ENCODE assay signal across 12 cellular contexts in the genomic region with DNA sequence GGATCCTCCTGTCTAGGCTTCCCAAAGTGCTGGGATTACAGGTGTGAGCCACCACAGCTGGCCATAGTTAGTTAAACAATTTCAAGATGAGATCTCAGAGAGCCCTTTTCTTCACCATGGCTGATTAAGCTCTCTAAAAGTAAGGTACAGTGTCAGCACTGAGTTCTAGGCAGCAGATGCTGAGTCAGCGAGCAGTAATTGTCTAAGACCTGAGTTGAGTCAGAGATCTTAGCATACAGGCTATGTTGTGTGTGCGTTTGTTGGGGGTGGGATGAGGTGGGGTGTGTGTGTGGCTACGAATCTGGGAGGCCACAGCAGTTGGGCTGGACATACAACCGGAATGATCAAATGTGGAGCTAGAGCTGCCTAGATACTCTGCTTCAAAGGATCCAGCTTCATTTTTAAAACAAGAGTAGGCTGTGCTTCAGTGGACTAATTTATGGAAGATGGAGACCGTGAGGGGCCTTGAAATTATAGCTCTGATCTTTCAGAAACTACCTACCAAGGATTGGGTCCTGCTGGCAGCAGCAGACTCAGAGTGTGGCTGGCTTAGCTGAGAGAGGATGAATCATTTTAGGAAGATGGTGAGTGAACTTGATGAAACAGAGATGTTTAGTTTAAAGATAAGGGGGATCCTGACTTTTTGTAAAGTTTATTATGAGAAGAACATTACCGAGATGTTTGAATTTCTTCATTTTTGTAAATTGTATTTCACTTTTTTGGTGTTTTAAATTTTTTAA. TPM values are rescaled to one million over a fixed set of nuclear protein-coding genes. Genes with fewer than 3 reads are reported as not detected.
DNase-seq lines count a peak whose midpoint lies in the region; ATAC-seq and TF ChIP-seq lines count a peak whose summit lies in the region.
"Had no signal": no experiment of that assay in that cellular context is flagged by ENCODE, and none has a peak within 500 bp of the region (broad histone marks: within the 10 kb centered on the region; RNA-seq: fewer than 3 reads in every experiment).

No MANE protein-coding gene starts in this region.

- TF ChIP-seq CTCF in neural crest cell (conservative IDR thresholded peaks at IDR 0.05), result no peak

- no peaks in the 10 kb centered on the region for H3K9me3 Mint-ChIP-seq in activated T-cell treated with anti-CD3 and anti-CD28 coated beads, Interleukin-2, amount 50 U/mL, for 24 hours
- H3K9me3 Mint-ChIP-seq in IgD-negative memory B cell (no peaks in the 10 kb centered on the region), neural crest cell (no peaks in the 10 kb centered on the region)
- H3K9me3 Mint-ChIP-seq: T-helper 1 cell treated with Interleukin-12 subunit alpha and Interleukin-12 subunit beta and Interleukin-4 antibody, amounts not matched to agents 30 μg/mL and 1 μg/mL, for 36 hours had no signal

- no peak for DNase-seq in activated T-cell treated with anti-CD3 and anti-CD28 coated beads, Interleukin-2, amount 50 U/mL, for 24 hours
- no peak for DNase-seq in activated T-cell treated with anti-CD3 and anti-CD28 coated beads, Interleukin-2, amount 50 U/mL, for 1 hour
- DNase-seq in astrocyte of the hippocampus (ENCODE audit: low read depth, low spot score) (peak; percentile 60), neural crest cell (ENCODE audit: low read depth, low spot score) (no peak)
- DNase-seq: cerebellar nuclear complex, NCI-H1436, posterior cingulate gyrus had no signal

- no peak for ATAC-seq in GM19324 (IDR thresholded peaks at IDR 0.05; ENCODE audit: low FRiP score, unreplicated experiment)
- no peak for ATAC-seq in HG03025 (IDR thresholded peaks at IDR 0.05; ENCODE audit: low FRiP score, unreplicated experiment)
- no peak for ATAC-seq in GM21717 (IDR thresholded peaks at IDR 0.05; ENCODE audit: unreplicated experiment)

- no peaks in the 10 kb centered on the region for H3K36me3 Mint-ChIP-seq in activated T-cell treated with anti-CD3 and anti-CD28 coated beads, Interleukin-2, amount 50 U/mL, for 24 hours (ENCODE audit: low read depth)
- H3K36me3 Mint-ChIP-seq in IgD-negative memory B cell (peaks cover 9% of the 10 kb centered on the region), neural crest cell (ENCODE audit: low read depth) (no peaks in the 10 kb centered on the region)

- peaks cover 23% of the 10 kb centered on the region for H3K4me1 Mint-ChIP-seq in activated T-cell treated with anti-CD3 and anti-CD28 coated beads, Interleukin-2, amount 50 U/mL, for 24 hours (ENCODE audit: low read depth)
- H3K4me1 Mint-ChIP-seq in IgD-negative memory B cell (peaks cover 19 to 31% (median 25%) of the 10 kb centered on the region in 3 donors), neural crest cell (no peaks in the 10 kb centered on the region)

- no peak overlapping the region for H3K4me3 Mint-ChIP-seq in activated T-cell treated with anti-CD3 and anti-CD28 coated beads, Interleukin-2, amount 50 U/mL, for 24 hours
- H3K4me3 Mint-ChIP-seq in IgD-negative memory B cell (peak overlapping the region in 3 of 4 donors; percentile 32 to 34 (median 33)), neural crest cell (no peak overlapping the region)
- H3K4me3 Mint-ChIP-seq: T-helper 1 cell treated with Interleukin-12 subunit alpha and Interleukin-12 subunit beta and Interleukin-4 antibody, amounts not matched to agents 30 μg/mL and 1 μg/mL, for 36 hours had no signal

- peaks cover 9% of the 10 kb centered on the region for H3K27me3 Mint-ChIP-seq in activated T-cell treated with anti-CD3 and anti-CD28 coated beads, Interleukin-2, amount 50 U/mL, for 24 hours
- H3K27me3 Mint-ChIP-seq in IgD-negative memory B cell (no peaks in the 10 kb centered on the region), neural crest cell (ENCODE audit: low read depth) (no peaks in the 10 kb centered on the region)

- H3K27ac Mint-ChIP-seq in activated T-cell treated with anti-CD3 and anti-CD28 coated beads, Interleukin-2, amount 50 U/mL, for 24 hours, result peak overlapping the region; percentile 83
- peak overlapping the region in 1 of 3 donors; percentile 88 for H3K27ac Mint-ChIP-seq in IgD-negative memory B cell
- peak overlapping the region; percentile 35 for H3K27ac Mint-ChIP-seq in neural crest cell (ENCODE audit: unreplicated experiment)

RNA-seq across cellular contexts. Expression of a gene that starts 17.5 kb away (rescaled TPM):
- 235 TPM for polyA plus RNA-seq in IgD-negative memory B cell
- 114 and 117 TPM in 2 replicates for total RNA-seq in neural crest cell

Comparison
In these comparisons a context has a peak if more than half of its experiments do, and no peak if none do; other contexts are left out.
1. H3K4me3 Mint-ChIP-seq: peak in IgD-negative memory B cell (3 of 4); none in activated T-cell treated with anti-CD3 and anti-CD28 coated beads, Interleukin-2, amount 50 U/mL, for 24 hours (single experiment) and neural crest cell (single experiment).